ENCODE assay signal across 11 cellular contexts in genomic region chr22:21940521-21940920, GRCh38. TPM values are rescaled to one million over a fixed set of nuclear protein-coding genes. Genes with fewer than 3 reads are reported as not detected.
DNase-seq lines count a peak whose midpoint lies in the region; ATAC-seq, FAIRE-seq and TF ChIP-seq lines count a peak whose summit lies in the region.
"Had no signal": no experiment of that assay in that cellular context is flagged by ENCODE, and none has a peak within 500 bp of the region (broad histone marks: within the 10 kb centered on the region; RNA-seq: fewer than 3 reads in every experiment).

No MANE protein-coding gene starts in this region.

- intact Hi-C loops in IMR-90 (cut with micrococcal nuclease): no loop called here

- peak overlapping the region; percentile 29; the same call in 1 of the 2 replicates for H2BK20ac ChIP-seq in IMR-90 (ENCODE audit: low read depth, low read length)

- peaks cover 10% of the 10 kb centered on the region; the same call in 1 of the 2 replicates for H4K20me1 ChIP-seq in IMR-90 (ENCODE audit: insufficient read depth, low read length)

- H2BK15ac ChIP-seq in IMR-90 (ENCODE audit: low read depth, low read length): no peak overlapping the region

- peaks cover 26 to 78% of the 10 kb centered on the region in 2 experiments for H3K79me1 ChIP-seq in IMR-90 (ENCODE audit: low read depth in 1 of 2, low read length in 2 of 2)

- FAIRE-seq in GM12892 (lab: Jason Lieb, UNC): no peak

- TF ChIP-seq CTCF in IMR-90 (conservative IDR thresholded peaks at IDR 0.05; ENCODE audit: low read depth, low read length) (no peak), glutamatergic neuron (IDR thresholded peaks at IDR 0.05; ENCODE audit: partially characterized antibody, unreplicated experiment) (no peak), GM13976 (IDR thresholded peaks at IDR 0.05; ENCODE audit: borderline replicate concordance, control extremely low read depth, extremely low read depth, insufficient read depth, missing control alignments) (no peak)

- peaks cover 37% of the 10 kb centered on the region for H3K9me3 Mint-ChIP-seq in glutamatergic neuron (ENCODE audit: unreplicated experiment)
- no peaks in the 10 kb centered on the region for H3K9me3 Mint-ChIP-seq in stimulated activated naive CD8-positive, alpha-beta T cell treated with anti-CD3 and anti-CD28 coated beads, Interleukin-15, amount 100 ng/mL, for 72 hours
- H3K9me3 Mint-ChIP-seq: activated B cell treated with CpG ODN at 0.5 μM for 24 hours, naive B cell had no signal

- peaks cover 5% of the 10 kb centered on the region for H3K36me3 Mint-ChIP-seq in glutamatergic neuron (ENCODE audit: unreplicated experiment)

- H3K27me3 ChIP-seq in IMR-90 (ENCODE audit: control insufficient read depth, insufficient read depth, low read length): no peaks in the 10 kb centered on the region

- peaks cover 26% of the 10 kb centered on the region for H3K27me3 Mint-ChIP-seq in glutamatergic neuron (ENCODE audit: unreplicated experiment)
- H3K27me3 Mint-ChIP-seq in stimulated activated naive CD8-positive, alpha-beta T cell treated with anti-CD3 and anti-CD28 coated beads, Interleukin-15, amount 100 ng/mL, for 72 hours: no peaks in the 10 kb centered on the region
- H3K27me3 Mint-ChIP-seq: activated B cell treated with CpG ODN at 0.5 μM for 24 hours, naive B cell had no signal

- H3K9me3 ChIP-seq in IMR-90 (ENCODE audit: control insufficient read depth, insufficient read depth, low read length): no peaks in the 10 kb centered on the region

- H3K23ac ChIP-seq in IMR-90 (ENCODE audit: low read depth, low read length): peak overlapping the region; percentile 79; the same call in 1 of the 2 replicates

- 0 out of 4 replicates have a peak overlapping the region, but pooled peaks of 1 of the 2 experiments have one; percentile 4 for H4K8ac ChIP-seq in IMR-90 (ENCODE audit: low read depth in 2 of 2, low read length in 2 of 2)

- H4K91ac ChIP-seq in IMR-90 (ENCODE audit: insufficient read depth, low read depth, low read length): peak overlapping the region; percentile 47; the same call in 1 of the 2 replicates

- POLR2A ChIA-PET in IMR-90 (lab: Charles Lee; ENCODE audit: unreplicated experiment): no interaction called here

- ATAC-seq in IMR-90 (ENCODE audit: low read depth): no peak
- no peak for ATAC-seq in stimulated activated naive CD8-positive, alpha-beta T cell treated with anti-CD3 and anti-CD28 coated beads, Interleukin-15, amount 100 ng/mL, for 72 hours

- no peak overlapping the region for H2BK120ac ChIP-seq in IMR-90 (ENCODE audit: low read depth, low read length)

- peaks cover 29% of the 10 kb centered on the region for H3K4me1 ChIP-seq in IMR-90 (ENCODE audit: control insufficient read depth, insufficient read depth, low read length)

- H3K4me2 ChIP-seq in IMR-90 (ENCODE audit: low read depth, low read length): no peak overlapping the region

- no peak overlapping the region for H3K18ac ChIP-seq in IMR-90 (ENCODE audit: low read depth, low read length)

- H3K9ac ChIP-seq in IMR-90 (ENCODE audit: low read depth, low read length): no peak overlapping the region

- peaks cover 55% of the 10 kb centered on the region for H3K4me1 Mint-ChIP-seq in glutamatergic neuron (ENCODE audit: low read depth, unreplicated experiment)
- peaks cover 66% of the 10 kb centered on the region for H3K4me1 Mint-ChIP-seq in stimulated activated naive CD8-positive, alpha-beta T cell treated with anti-CD3 and anti-CD28 coated beads, Interleukin-15, amount 100 ng/mL, for 72 hours

- peak overlapping the region; percentile 98 for H3K27ac Mint-ChIP-seq in glutamatergic neuron (ENCODE audit: unreplicated experiment)
- peak overlapping the region; percentile 79 to 80 for H3K27ac Mint-ChIP-seq in stimulated activated naive CD8-positive, alpha-beta T cell treated with anti-CD3 and anti-CD28 coated beads, Interleukin-15, amount 100 ng/mL, for 72 hours

- in situ Hi-C loops in IMR-90 (cut with MboI; ENCODE audit: low sequenced_read_pairs) (no loop called here), GM13976 (cut with MboI; ENCODE audit: low sequenced_read_pairs, unreplicated experiment) (loop anchor here (10.0 kb wide), 1 partner anchor 236 kb away; no protein-coding TSS in a partner anchor)

- H4K5ac ChIP-seq in IMR-90 (ENCODE audit: low read depth, low read length): no peak overlapping the region

- no peak overlapping the region for H3K4me3 ChIP-seq in IMR-90 (ENCODE audit: insufficient read depth, low read depth, low read length)

- H3K14ac ChIP-seq in IMR-90 (replicated peaks; ENCODE audit: low read depth, low read length): peak overlapping the region; percentile 26; the same call in 1 of the 2 replicates

- no TSS peak for BruUV-seq in IMR-90 (replicated peaks; lab: Mats Ljungman, UMichigan)

- DNase-seq in IMR-90 (no peak), UCSD-AML1 (lab: John Stamatoyannopoulos, UW; ENCODE audit: unreplicated experiment) (peak; percentile 90), glutamatergic neuron (no peak), GM13976 (ENCODE audit: low spot score) (no peak), DMS53 treated with DMSO at 0.1 percent for 48 hours (lab: John Stamatoyannopoulos, UW; ENCODE audit: unreplicated experiment) (no peak), GM12892 (ENCODE audit: insufficient read length) (no peak)
- DNase-seq in stimulated activated naive CD8-positive, alpha-beta T cell treated with anti-CD3 and anti-CD28 coated beads, Interleukin-15, amount 100 ng/mL, for 72 hours: no peak
- DNase-seq: activated B cell treated with CpG ODN at 0.5 μM for 24 hours, DMS79 treated with DMSO at 0.1 percent for 48 hours, naive B cell, NCI-H2171 treated with DMSO at 0.1 percent for 48 hours had no signal

- no peak for TF ChIP-seq RAD21 in IMR-90 (IDR thresholded peaks at IDR 0.05; ENCODE audit: low read length)

- peak overlapping the region; percentile 25 for H3K4me3 Mint-ChIP-seq in glutamatergic neuron (ENCODE audit: unreplicated experiment)
- H3K4me3 Mint-ChIP-seq in stimulated activated naive CD8-positive, alpha-beta T cell treated with anti-CD3 and anti-CD28 coated beads, Interleukin-15, amount 100 ng/mL, for 72 hours: no peak overlapping the region
- H3K4me3 Mint-ChIP-seq: activated B cell treated with CpG ODN at 0.5 μM for 24 hours had no signal

- CTCF ChIA-PET in IMR-90 (lab: Yijun Ruan, JAX): no interaction called here

- no peak overlapping the region for H3K27ac ChIP-seq in IMR-90 (ENCODE audit: insufficient read depth, low read length)

- dilution Hi-C loops in IMR-90 (cut with HindIII; ENCODE audit: low sequenced_read_pairs, unreplicated experiment): no loop called here

- H3K4ac ChIP-seq in IMR-90 (ENCODE audit: low read depth, low read length): peak overlapping the region; percentile 66

- TF ChIP-seq POLR2A in IMR-90 (IDR thresholded peaks at IDR 0.05; ENCODE audit: low read depth, low read length) (no peak), GM12892 (IDR thresholded peaks at IDR 0.05; ENCODE audit: low read depth, low read length) (no peak)

- WGBS in IMR-90 (ENCODE audit: extremely low coverage in 2 of 2, insufficient read length in 1 of 2), 2 experiments: no CpG with 5 or more reads among the region's 3 CpGs

- H2AK5ac ChIP-seq in IMR-90 (ENCODE audit: low read depth, low read length): peak overlapping the region; percentile 51

- H2AFZ ChIP-seq in IMR-90 (replicated peaks; ENCODE audit: low read length, poor library complexity): peak overlapping the region; percentile 27

- H2AK9ac ChIP-seq in IMR-90 (replicated peaks; ENCODE audit: low read depth, low read length, poor library complexity): peak overlapping the region; percentile 93

- H3K9me1 ChIP-seq in IMR-90 (ENCODE audit: insufficient read depth, low read length): peaks cover 24% of the 10 kb centered on the region

- no peak overlapping the region for H3K56ac ChIP-seq in IMR-90 (ENCODE audit: extremely low read depth, insufficient read depth, low read length)

- peaks cover 27% of the 10 kb centered on the region for H3K36me3 ChIP-seq in IMR-90 (ENCODE audit: control insufficient read depth, insufficient read depth, low read length)

- H2BK5ac ChIP-seq in IMR-90 (ENCODE audit: low read depth, low read length, poor library complexity, severe bottlenecking): no peak overlapping the region

TF ChIP-seq in IMR-90, 13 proteins besides CTCF, POLR2A, EP300 and RAD21 (continues in another document):
- TF ChIP-seq RFX5 (IDR thresholded peaks at IDR 0.05; ENCODE audit: low read depth, low read length) (no peak), ELK1 (IDR thresholded peaks at IDR 0.05; ENCODE audit: borderline replicate concordance, low read depth, low read length) (no peak), MAZ (IDR thresholded peaks at IDR 0.05; ENCODE audit: borderline replicate concordance, low read depth, low read length) (no peak), FOS (IDR thresholded peaks at IDR 0.05; ENCODE audit: low read depth, low read length) (no peak), USF2 (IDR thresholded peaks at IDR 0.05; ENCODE audit: low read depth, low read length) (no peak), BHLHE40 (IDR thresholded peaks at IDR 0.05; ENCODE audit: low read depth, low read length) (no peak)

RNA-seq across cellular contexts. Expression of gene PPM1F, which starts 12.1 kb away (rescaled TPM):
- total RNA-seq in IMR-90 (2012; rRNA removed) (20.8 and 25.0 TPM in 2 replicates), glutamatergic neuron (ENCODE audit: unreplicated experiment) (40.1 TPM)
- polyA plus RNA-seq in IMR-90 (2012; rRNA removed): 30.3 and 34.0 TPM in 2 replicates
- polyA plus RNA-seq in IMR-90 (2012; cell fraction: cytosol; rRNA removed): 23.8 and 28.1 TPM in 2 replicates
- 59.4 and 83.4 TPM in 2 replicates for polyA plus RNA-seq in IMR-90 (2012; cell fraction: nucleus; rRNA removed; ENCODE audit: low replicate concordance)
- 3.8 TPM for polyA plus RNA-seq in GM12892 (2012; ENCODE audit: missing spikeins)

RNA-seq across cellular contexts. Expression of gene TOP3B, which starts 42.1 kb away (rescaled TPM):
- 19.7 and 23.5 TPM in 2 replicates for total RNA-seq in IMR-90 (2012; rRNA removed)
- polyA plus RNA-seq in IMR-90 (2012; rRNA removed): 21.8 and 23.0 TPM in 2 replicates
- 7.9 and 10.6 TPM in 2 replicates for polyA plus RNA-seq in IMR-90 (2012; cell fraction: cytosol; rRNA removed)
- 57.4 and 109 TPM in 2 replicates for polyA plus RNA-seq in IMR-90 (2012; cell fraction: nucleus; rRNA removed; ENCODE audit: low replicate concordance)
- 83.5 TPM for total RNA-seq in glutamatergic neuron (ENCODE audit: unreplicated experiment)
- 13.7 TPM for polyA plus RNA-seq in GM12892 (2012; ENCODE audit: missing spikeins)
